ENCODE assay signal across 9 cellular contexts in genomic region chr3:48636149-48636548, GRCh38. TPM values are rescaled to one million over a fixed set of nuclear protein-coding genes. Genes with fewer than 3 reads are reported as not detected.
DNase-seq lines count a peak whose midpoint lies in the region; ATAC-seq and TF ChIP-seq lines count a peak whose summit lies in the region.
"Had no signal": no experiment of that assay in that cellular context is flagged by ENCODE, and none has a peak within 500 bp of the region (broad histone marks: within the 10 kb centered on the region; RNA-seq: fewer than 3 reads in every experiment).

No MANE protein-coding gene starts in this region.

- H3K4me1 ChIP-seq in lung (ENCODE audit: control insufficient read depth in 2 of 2, insufficient read depth in 2 of 2, low read length in 2 of 2) (peaks cover 0 to 3% of the 10 kb centered on the region in 2 donors), transverse colon (peaks cover 15 to 23% (median 20%) of the 10 kb centered on the region in 4 donors), BE2C (no peaks in the 10 kb centered on the region)

- in situ Hi-C loops in transverse colon (cut with MboI; ENCODE audit: low pct_ligation_motif_present in 1 of 4, low pct_unique_long_range_greater_than_20kb in 1 of 4, low sequenced_read_pairs in 3 of 4), result no loop called here

- intact Hi-C loops in transverse colon (cut with DNase I; ENCODE audit: low total_unique reads), result no loop called here

- H3K36me3 ChIP-seq in lung (ENCODE audit: control insufficient read depth in 2 of 2, insufficient read depth in 2 of 2, low read length in 2 of 2) (peaks cover 0 to 20% of the 10 kb centered on the region in 2 donors), transverse colon (no peaks in the 10 kb centered on the region), BE2C (peaks cover 4% of the 10 kb centered on the region)

- no peak for TF ChIP-seq EP300 in transverse colon (IDR thresholded peaks at IDR 0.05; ENCODE audit: low read depth)

- peaks cover 3% of the 10 kb centered on the region for H3K27me3 Mint-ChIP-seq in activated naive CD4-positive, alpha-beta T cell treated with anti-CD3 and anti-CD28 coated beads, Interleukin-2, amount 10 ng/mL, durations not matched to agents 7 days and 5 days
- H3K27me3 Mint-ChIP-seq in brain, result no peaks in the 10 kb centered on the region

- CTCF ChIA-PET in activated naive CD4-positive, alpha-beta T cell treated with anti-CD3 and anti-CD28 coated beads, Interleukin-2, amount 10 ng/mL, durations not matched to agents 7 days and 5 days (lab: Charles Lee), result interaction anchor here (0.9 to 2.8 kb wide), 12 partner anchors 9 to 235 kb away, joined by 3 to 17 read pairs (median 6); partner anchors contain the start of gene PFKFB4

- WGBS in lung, 2 donors, result 30 to 33% methylated on average over 8 of the region's 8 CpGs
- 40% methylated on average over 8 of the region's 8 CpGs; no CpG with 5 or more reads in 1 of the 2 donors for WGBS in transverse colon (ENCODE audit: low coverage in 1 of 2), 2 donors

- peaks cover 9% of the 10 kb centered on the region for H3K36me3 Mint-ChIP-seq in activated naive CD4-positive, alpha-beta T cell treated with anti-CD3 and anti-CD28 coated beads, Interleukin-2, amount 10 ng/mL, durations not matched to agents 7 days and 5 days
- peaks cover 13% of the 10 kb centered on the region for H3K36me3 Mint-ChIP-seq in brain

- peaks cover 28% of the 10 kb centered on the region for H3K4me1 Mint-ChIP-seq in activated naive CD4-positive, alpha-beta T cell treated with anti-CD3 and anti-CD28 coated beads, Interleukin-2, amount 10 ng/mL, durations not matched to agents 7 days and 5 days
- H3K4me1 Mint-ChIP-seq in brain, result peaks cover 44% of the 10 kb centered on the region

- H3K27me3 ChIP-seq in lung (ENCODE audit: control insufficient read depth, insufficient read depth) (no peaks in the 10 kb centered on the region), transverse colon (no peaks in the 10 kb centered on the region), BE2C (no peaks in the 10 kb centered on the region)

- peak overlapping the region; percentile 87 for H3K4me3 Mint-ChIP-seq in activated naive CD4-positive, alpha-beta T cell treated with anti-CD3 and anti-CD28 coated beads, Interleukin-2, amount 10 ng/mL, durations not matched to agents 7 days and 5 days
- peak overlapping the region; percentile 85 to 90 (median 88) for H3K4me3 Mint-ChIP-seq in brain

- H3K9me3 Mint-ChIP-seq in activated naive CD4-positive, alpha-beta T cell treated with anti-CD3 and anti-CD28 coated beads, Interleukin-2, amount 10 ng/mL, durations not matched to agents 7 days and 5 days, result no peaks in the 10 kb centered on the region
- H3K9me3 Mint-ChIP-seq in brain, result no peaks in the 10 kb centered on the region

- H3K4me3 ChIP-seq in lung, result peak overlapping the region; percentile 38
- peak overlapping the region; percentile 60 to 96 (median 69) for H3K4me3 ChIP-seq in transverse colon
- H3K4me3 ChIP-seq in BE2C (ENCODE audit: low read depth, low read length), result no peak overlapping the region; the same call in 1 of the 2 replicates

- TF ChIP-seq CTCF in brain (conservative IDR thresholded peaks at IDR 0.05) (no peak), lung (IDR thresholded peaks at IDR 0.05; ENCODE audit: control extremely low read depth, extremely low read depth) (no peak), transverse colon (IDR thresholded peaks at IDR 0.05) (no peak), BE2C (IDR thresholded peaks at IDR 0.05; ENCODE audit: low read depth, low read length) (no peak)

- H3K27ac ChIP-seq in lung (ENCODE audit: low read depth in 1 of 2, low read length in 1 of 2) (peak overlapping the region; percentile 53 to 85), transverse colon (peak overlapping the region; percentile 79 to 95 (median 91))

- H3K27ac Mint-ChIP-seq in activated naive CD4-positive, alpha-beta T cell treated with anti-CD3 and anti-CD28 coated beads, Interleukin-2, amount 10 ng/mL, durations not matched to agents 7 days and 5 days, result no peak overlapping the region
- H3K27ac Mint-ChIP-seq in brain, result peak overlapping the region in 4 of 5 experiments; percentile 41 to 94 (median 74)

- DNase-seq in activated naive CD4-positive, alpha-beta T cell treated with anti-CD3 and anti-CD28 coated beads, Interleukin-2, amount 10 ng/mL, durations not matched to agents 7 days and 5 days, result no peak
- no peak for DNase-seq in activated naive CD4-positive, alpha-beta T cell treated with anti-CD3 and anti-CD28 coated beads, Interleukin-2, amount 50 U/mL, for 16 hours
- DNase-seq in lung (ENCODE audit: low spot score) (no peak), transverse colon (no peak), Ammon's horn (ENCODE audit: low spot score) (no peak), GDM1 (lab: John Stamatoyannopoulos, UW) (no peak), BE2C (no peak)

- ATAC-seq in lung (ENCODE audit: insufficient read depth, low FRiP score), result no peak

- no peak for TF ChIP-seq POLR2A in transverse colon (IDR thresholded peaks at IDR 0.05)

- no peaks in the 10 kb centered on the region for H3K9me3 ChIP-seq in lung (ENCODE audit: control insufficient read depth in 2 of 2, insufficient read depth in 1 of 2, low read length in 1 of 2)
- H3K9me3 ChIP-seq in transverse colon, result no peaks in the 10 kb centered on the region
- H3K9me3 ChIP-seq in BE2C, result no peaks in the 10 kb centered on the region

RNA-seq across cellular contexts. Expression of gene SLC26A6, which starts 0.9 kb away (rescaled TPM):
- 3.8 TPM for polyA plus RNA-seq in brain (ENCODE audit: insufficient read depth, low read depth, low replicate concordance)
- 10 to 100 TPM; 14.6 to 24.5 TPM for total RNA-seq in lung
- 10 to 100 TPM; 16.3 to 22.9 TPM for polyA plus RNA-seq in lung
- total RNA-seq in transverse colon, result 100 to 1,000 TPM; 134 to 282 (median 193) TPM
- 14.0 TPM for polyA plus RNA-seq in BE2C (2012; ENCODE audit: insufficient read depth, insufficient read length, low read depth)

RNA-seq across cellular contexts. Expression of gene TMEM89, which starts 14.6 kb away (rescaled TPM):
- not detected for polyA plus RNA-seq in brain (ENCODE audit: insufficient read depth, low read depth, low replicate concordance)
- total RNA-seq in lung, result not detected
- under 1 TPM in 1 of 2 donors, not detected in 1; 0.22 TPM for polyA plus RNA-seq in lung
- 10 to 100 TPM in 1 of 4 donors, not detected in 3; 13.1 TPM for total RNA-seq in transverse colon
- polyA plus RNA-seq in BE2C (2012; ENCODE audit: insufficient read depth, insufficient read length, low read depth), result not detected
- total RNA-seq: HT1080 had no signal

RNA-seq across cellular contexts. Expression of gene CELSR3, which starts 26.5 kb away (rescaled TPM):
- polyA plus RNA-seq in brain (ENCODE audit: insufficient read depth, low read depth, low replicate concordance) (23.1 TPM), lung (1 to 10 TPM in 1 of 2 donors, under 1 TPM in 1; 0.71 to 1.2 TPM)
- total RNA-seq in lung (1 to 10 TPM; 1.7 to 2.0 TPM), transverse colon (10 to 100 TPM in 1 of 4 donors, 1 to 10 TPM in 3; 1.2 to 15.0 (median 3.9) TPM)
- 50.3 TPM for polyA plus RNA-seq in BE2C (2012; ENCODE audit: insufficient read depth, insufficient read length, low read depth)

RNA-seq across cellular contexts. Expression of gene UQCRC1, which starts 26.7 kb away (rescaled TPM):
- polyA plus RNA-seq in brain (ENCODE audit: insufficient read depth, low read depth, low replicate concordance), result 205 TPM
- total RNA-seq in lung, result 100 to 1,000 TPM in 1 of 2 donors, 10 to 100 TPM in 1; 98.5 to 188 TPM
- 100 to 1,000 TPM; 164 to 225 TPM for polyA plus RNA-seq in lung
- total RNA-seq in transverse colon, result 100 to 1,000 TPM; 579 to 974 (median 655) TPM
- 332 TPM for polyA plus RNA-seq in BE2C (2012; ENCODE audit: insufficient read depth, insufficient read length, low read depth)

RNA-seq across cellular contexts. Expression of gene COL7A1, which starts 41.0 kb away (rescaled TPM):
- polyA plus RNA-seq in brain (ENCODE audit: insufficient read depth, low read depth, low replicate concordance) (1.5 TPM), lung (1 to 10 TPM; 4.3 to 8.2 TPM)
- total RNA-seq in lung (10 to 100 TPM in 1 of 2 donors, 1 to 10 TPM in 1; 8.9 to 18.7 TPM), transverse colon (10 to 100 TPM in 2 of 4 donors, 1 to 10 TPM in 2; 4.8 to 19.1 (median 12.9) TPM)
- polyA plus RNA-seq in BE2C (2012; ENCODE audit: insufficient read depth, insufficient read length, low read depth), result 0.91 TPM

Comparison
In these comparisons a context has a peak if more than half of its experiments do, and no peak if none do; other contexts are left out.
1. RNA of gene SLC26A6, which starts 0.9 kb away (total RNA-seq): 134 to 282 TPM in transverse colon; 14.6 to 24.5 TPM in lung; every median in the first group is over 4 times any median in the second.